In genomic region chr10:90945496-90946070, GRCh38 we compare ENCODE assay signal across 21 cellular contexts. TPM values are rescaled to one million over a fixed set of nuclear protein-coding genes. Genes with fewer than 3 reads are reported as not detected.
DNase-seq lines count a peak whose midpoint lies in the region; ATAC-seq and TF ChIP-seq lines count a peak whose summit lies in the region.
"Had no signal": no experiment of that assay in that cellular context is flagged by ENCODE, and none has a peak within 500 bp of the region (broad histone marks: within the 10 kb centered on the region; RNA-seq: fewer than 3 reads in every experiment).

No MANE protein-coding gene starts in this region.

- DNase-seq in activated CD8-positive, alpha-beta T cell treated with anti-CD3 and anti-CD28 coated beads for 36 hours = no peak
- DNase-seq in activated CD8-positive, alpha-beta T cell treated with anti-CD3 and anti-CD28 coated beads, Interleukin-2, amount 10 ng/mL, durations not matched to agents 7 days and 5 days = no peak
- DNase-seq in astrocyte of the hippocampus (ENCODE audit: low read depth, low spot score) (peak; percentile 49), erythroblast (lab: John Stamatoyannopoulos, UW) (no peak), G401 (ENCODE audit: low spot score) (no peak)
- DNase-seq in stimulated activated effector memory CD8-positive, alpha-beta T cell treated with anti-CD3 and anti-CD28 coated beads, Interleukin-12 subunit alpha, Interleukin-12 subunit beta, amount 100 ng/mL, for 72 hours (ENCODE audit: low spot score in 2 of 2) = no peak
- DNase-seq: heart right ventricle, mammary epithelial cell, NCI-H187 treated with DMSO at 0.1 percent for 48 hours, NCI-H69 had no signal

- no peaks in the 10 kb centered on the region for H3K9me3 Mint-ChIP-seq in activated CD8-positive, alpha-beta T cell treated with anti-CD3 and anti-CD28 coated beads for 36 hours
- H3K9me3 Mint-ChIP-seq in activated CD8-positive, alpha-beta T cell treated with anti-CD3 and anti-CD28 coated beads, Interleukin-2, amount 10 ng/mL, durations not matched to agents 7 days and 5 days (ENCODE audit: insufficient read depth) = no peaks in the 10 kb centered on the region
- H3K9me3 Mint-ChIP-seq in stimulated activated effector memory CD8-positive, alpha-beta T cell treated with anti-CD3 and anti-CD28 coated beads, Interleukin-12 subunit alpha, Interleukin-12 subunit beta, amount 100 ng/mL, for 72 hours = no peaks in the 10 kb centered on the region

- H3K4me3 ChIP-seq in Loucy (ENCODE audit: low read length, poor library complexity, severe bottlenecking) = no peak overlapping the region
- H3K4me3 ChIP-seq: heart right ventricle, neural progenitor cell, prostate gland had no signal

- in situ Hi-C loops in G401 (cut with HindIII; ENCODE audit: low sequenced_read_pairs) = no loop called here

- no peaks in the 10 kb centered on the region for H3K36me3 Mint-ChIP-seq in activated CD8-positive, alpha-beta T cell treated with anti-CD3 and anti-CD28 coated beads for 36 hours (ENCODE audit: low read depth)
- H3K36me3 Mint-ChIP-seq in activated CD8-positive, alpha-beta T cell treated with anti-CD3 and anti-CD28 coated beads, Interleukin-2, amount 10 ng/mL, durations not matched to agents 7 days and 5 days (ENCODE audit: low read depth) = peaks cover 6% of the 10 kb centered on the region
- no peaks in the 10 kb centered on the region for H3K36me3 Mint-ChIP-seq in stimulated activated effector memory CD8-positive, alpha-beta T cell treated with anti-CD3 and anti-CD28 coated beads, Interleukin-12 subunit alpha, Interleukin-12 subunit beta, amount 100 ng/mL, for 72 hours
- H3K36me3 Mint-ChIP-seq: activated naive CD8-positive, alpha-beta T cell; brain; neural progenitor cell had no signal

- H3K27me3 ChIP-seq in Loucy (ENCODE audit: insufficient read depth, low read length, poor library complexity, severe bottlenecking) = no peaks in the 10 kb centered on the region
- H3K27me3 ChIP-seq: heart right ventricle, neural progenitor cell had no signal

- H3K9ac ChIP-seq in Loucy (ENCODE audit: low read depth, low read length, poor library complexity, severe bottlenecking) = peak overlapping the region; percentile 66
- H3K9ac ChIP-seq: KMS-11, neural progenitor cell had no signal

- H4K20me1 ChIP-seq in Loucy (ENCODE audit: insufficient read depth, low read length, poor library complexity, severe bottlenecking) = no peaks in the 10 kb centered on the region

- no peak overlapping the region for H2AFZ ChIP-seq in Loucy (ENCODE audit: low read length)
- H2AFZ ChIP-seq: neural progenitor cell had no signal

- CTCF ChIA-PET in activated CD8-positive, alpha-beta T cell treated with anti-CD3 and anti-CD28 coated beads for 36 hours (lab: Charles Lee) = interaction anchor here (1.2 to 1.3 kb wide), 2 partner anchors 34 kb away, joined by 3 to 4 read pairs; no protein-coding TSS in a partner anchor
- CTCF ChIA-PET in activated CD8-positive, alpha-beta T cell treated with anti-CD3 and anti-CD28 coated beads, Interleukin-2, amount 10 ng/mL, durations not matched to agents 7 days and 5 days (lab: Charles Lee) = interaction anchor here (0.8 to 4.2 kb wide), 3 partner anchors 32 to 66 kb away, joined by 3 to 25 read pairs (median 4); no protein-coding TSS in a partner anchor

- no peak overlapping the region for H3K27ac Mint-ChIP-seq in activated CD8-positive, alpha-beta T cell treated with anti-CD3 and anti-CD28 coated beads for 36 hours
- H3K27ac Mint-ChIP-seq in activated CD8-positive, alpha-beta T cell treated with anti-CD3 and anti-CD28 coated beads, Interleukin-2, amount 10 ng/mL, durations not matched to agents 7 days and 5 days = no peak overlapping the region
- no peak overlapping the region for H3K27ac Mint-ChIP-seq in stimulated activated effector memory CD8-positive, alpha-beta T cell treated with anti-CD3 and anti-CD28 coated beads, Interleukin-12 subunit alpha, Interleukin-12 subunit beta, amount 100 ng/mL, for 72 hours
- H3K27ac Mint-ChIP-seq: activated naive CD8-positive, alpha-beta T cell; brain; neural progenitor cell; T-helper 1 cell treated with Interleukin-12 subunit alpha and Interleukin-12 subunit beta and Interleukin-4 antibody, amounts not matched to agents 30 μg/mL and 1 μg/mL, for 36 hours had no signal

- no peaks in the 10 kb centered on the region for H3K79me2 ChIP-seq in Loucy (ENCODE audit: insufficient read depth, low read length)

- TF ChIP-seq POLR2A in erythroblast (IDR thresholded peaks at IDR 0.05; ENCODE audit: low read length) = no peak

- POLR2A ChIA-PET in activated CD8-positive, alpha-beta T cell treated with anti-CD3 and anti-CD28 coated beads for 36 hours (lab: Charles Lee) = interaction anchor here (0.6 to 1.1 kb wide), 3 partner anchors 13 to 1174 kb away, joined by 3 read pairs; no protein-coding TSS in a partner anchor
- POLR2A ChIA-PET in activated CD8-positive, alpha-beta T cell treated with anti-CD3 and anti-CD28 coated beads, Interleukin-2, amount 10 ng/mL, durations not matched to agents 7 days and 5 days (lab: Charles Lee) = no interaction called here

- no peaks in the 10 kb centered on the region for H3K27me3 Mint-ChIP-seq in activated CD8-positive, alpha-beta T cell treated with anti-CD3 and anti-CD28 coated beads for 36 hours
- H3K27me3 Mint-ChIP-seq in activated CD8-positive, alpha-beta T cell treated with anti-CD3 and anti-CD28 coated beads, Interleukin-2, amount 10 ng/mL, durations not matched to agents 7 days and 5 days (ENCODE audit: low read depth) = peaks cover 5% of the 10 kb centered on the region
- H3K27me3 Mint-ChIP-seq: activated naive CD8-positive, alpha-beta T cell had no signal

- ATAC-seq in activated CD8-positive, alpha-beta T cell treated with anti-CD3 and anti-CD28 coated beads for 36 hours = peak; percentile 56
- ATAC-seq in activated CD8-positive, alpha-beta T cell treated with anti-CD3 and anti-CD28 coated beads, Interleukin-2, amount 10 ng/mL, durations not matched to agents 7 days and 5 days = no peak
- ATAC-seq in stimulated activated effector memory CD8-positive, alpha-beta T cell treated with anti-CD3 and anti-CD28 coated beads, Interleukin-12 subunit alpha, Interleukin-12 subunit beta, amount 100 ng/mL, for 72 hours = peak; percentile 89
- ATAC-seq in HG02938 (IDR thresholded peaks at IDR 0.05; ENCODE audit: unreplicated experiment) = no peak
- ATAC-seq: heart right ventricle had no signal

- no peaks in the 10 kb centered on the region for H3F3A ChIP-seq in Loucy (ENCODE audit: low read depth)

- no peaks in the 10 kb centered on the region for H3K9me3 ChIP-seq in Loucy (ENCODE audit: insufficient read depth, low read depth, low read length)
- H3K9me3 ChIP-seq: prostate gland had no signal

- intact Hi-C loops in activated CD8-positive, alpha-beta T cell treated with anti-CD3 and anti-CD28 coated beads for 36 hours (cut with micrococcal nuclease) = no loop called here

- H3K4me2 ChIP-seq in Loucy (ENCODE audit: low read depth, low read length, poor library complexity, severe bottlenecking) = no peak overlapping the region
- H3K4me2 ChIP-seq: KMS-11, neural progenitor cell had no signal

- H3K9me2 ChIP-seq in Loucy (replicated peaks; ENCODE audit: low read depth, low read length) = no peaks in the 10 kb centered on the region

- H3K4me3 Mint-ChIP-seq in activated CD8-positive, alpha-beta T cell treated with anti-CD3 and anti-CD28 coated beads for 36 hours = no peak overlapping the region
- H3K4me3 Mint-ChIP-seq in activated CD8-positive, alpha-beta T cell treated with anti-CD3 and anti-CD28 coated beads, Interleukin-2, amount 10 ng/mL, durations not matched to agents 7 days and 5 days = no peak overlapping the region
- no peak overlapping the region for H3K4me3 Mint-ChIP-seq in stimulated activated effector memory CD8-positive, alpha-beta T cell treated with anti-CD3 and anti-CD28 coated beads, Interleukin-12 subunit alpha, Interleukin-12 subunit beta, amount 100 ng/mL, for 72 hours
- H3K4me3 Mint-ChIP-seq: activated naive CD8-positive, alpha-beta T cell; brain; neural progenitor cell; T-helper 1 cell treated with Interleukin-12 subunit alpha and Interleukin-12 subunit beta and Interleukin-4 antibody, amounts not matched to agents 30 μg/mL and 1 μg/mL, for 36 hours had no signal

- TF ChIP-seq CTCF in activated CD8-positive, alpha-beta T cell treated with anti-CD3 and anti-CD28 coated beads for 36 hours (IDR thresholded peaks at IDR 0.05) = no peak
- TF ChIP-seq CTCF in Loucy (conservative IDR thresholded peaks at IDR 0.05; ENCODE audit: low read length) = no peak

- H3K4me1 Mint-ChIP-seq in activated CD8-positive, alpha-beta T cell treated with anti-CD3 and anti-CD28 coated beads for 36 hours (ENCODE audit: low read depth) = peaks cover 14% of the 10 kb centered on the region
- peaks cover 22% of the 10 kb centered on the region for H3K4me1 Mint-ChIP-seq in activated CD8-positive, alpha-beta T cell treated with anti-CD3 and anti-CD28 coated beads, Interleukin-2, amount 10 ng/mL, durations not matched to agents 7 days and 5 days (ENCODE audit: low read depth)
- no peaks in the 10 kb centered on the region for H3K4me1 Mint-ChIP-seq in stimulated activated effector memory CD8-positive, alpha-beta T cell treated with anti-CD3 and anti-CD28 coated beads, Interleukin-12 subunit alpha, Interleukin-12 subunit beta, amount 100 ng/mL, for 72 hours
- H3K4me1 Mint-ChIP-seq: brain, neural progenitor cell had no signal

- H3K4me1 ChIP-seq in Loucy (ENCODE audit: insufficient read depth, low read length, poor library complexity, severe bottlenecking) = peaks cover 42% of the 10 kb centered on the region
- H3K4me1 ChIP-seq: heart right ventricle, neural progenitor cell, prostate gland had no signal

- H3K36me3 ChIP-seq in Loucy (ENCODE audit: insufficient read depth, low read length) = no peaks in the 10 kb centered on the region
- H3K36me3 ChIP-seq: heart right ventricle, neural progenitor cell, prostate gland had no signal

RNA-seq across cellular contexts. Expression of gene ANKRD1, which starts 24.7 kb away (rescaled TPM):
- total RNA-seq in activated CD8-positive, alpha-beta T cell treated with anti-CD3 and anti-CD28 coated beads for 36 hours = not detected
- not detected for total RNA-seq in activated CD8-positive, alpha-beta T cell treated with anti-CD3 and anti-CD28 coated beads, Interleukin-2, amount 10 ng/mL, durations not matched to agents 7 days and 5 days
- total RNA-seq in G401 (2014; rRNA removed; shearing (Covaris generic)) = 2.3 TPM in 2 replicates
- total RNA-seq: cerebellum, SK-MEL-5, subcutaneous adipose tissue had no signal

Comparison
In these comparisons a context has a peak if more than half of its experiments do, and no peak if none do; other contexts are left out.
1. ATAC-seq: peak in activated CD8-positive, alpha-beta T cell treated with anti-CD3 and anti-CD28 coated beads for 36 hours (single experiment) and stimulated activated effector memory CD8-positive, alpha-beta T cell treated with anti-CD3 and anti-CD28 coated beads, Interleukin-12 subunit alpha, Interleukin-12 subunit beta, amount 100 ng/mL, for 72 hours (single experiment); none in activated CD8-positive, alpha-beta T cell treated with anti-CD3 and anti-CD28 coated beads, Interleukin-2, amount 10 ng/mL, durations not matched to agents 7 days and 5 days (single experiment) and HG02938 (single experiment).